Comparison of ENCODE assay signal across 14 cellular contexts in the genomic region with DNA sequence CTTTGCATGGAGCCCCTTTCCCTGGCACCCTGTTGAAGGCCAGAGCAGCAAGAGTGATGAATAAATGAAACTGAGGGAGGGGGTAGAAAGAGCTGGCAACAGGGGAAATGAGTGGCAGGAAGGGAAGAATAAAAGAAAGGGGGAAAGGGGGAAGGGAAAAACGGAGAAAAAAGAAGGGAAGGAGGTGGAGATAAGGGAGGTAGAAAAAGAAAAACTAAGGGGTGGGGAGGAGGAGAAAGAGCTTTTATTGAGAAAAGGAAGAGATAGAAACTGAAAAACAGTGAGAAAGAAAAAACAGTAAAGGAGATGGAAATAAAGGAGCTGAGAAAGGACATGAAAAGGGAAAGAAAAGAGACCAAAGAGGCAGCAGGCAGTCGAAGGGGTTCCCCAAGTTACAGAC. TPM values are rescaled to one million over a fixed set of nuclear protein-coding genes. Genes with fewer than 3 reads are reported as not detected.
DNase-seq lines count a peak whose midpoint lies in the region; ATAC-seq and TF ChIP-seq lines count a peak whose summit lies in the region.
"Had no signal": no experiment of that assay in that cellular context is flagged by ENCODE, and none has a peak within 500 bp of the region (broad histone marks: within the 10 kb centered on the region; RNA-seq: fewer than 3 reads in every experiment).

No MANE protein-coding gene starts in this region.

- peak overlapping the region; percentile 95 for H3K4me2 ChIP-seq in fibroblast of lung (ENCODE audit: extremely low read depth, insufficient read depth, low read length)

- no peak for TF ChIP-seq CTCF in fibroblast of lung (conservative IDR thresholded peaks at IDR 0.05 in 1 of 2, IDR thresholded peaks at IDR 0.05 in 1 of 2; ENCODE audit: low read depth in 1 of 2, low read length in 2 of 2)

- peaks cover 57% of the 10 kb centered on the region for H3K27me3 ChIP-seq in fibroblast of lung (ENCODE audit: control insufficient read depth, insufficient read depth, low read length)

- no peak for ATAC-seq in activated naive CD8-positive, alpha-beta T cell treated with anti-CD3 and anti-CD28 coated beads, Interleukin-2, amount 50 U/mL, for 24 hours
- no peak for ATAC-seq in T-helper 17 cell
- ATAC-seq in stimulated activated naive CD8-positive, alpha-beta T cell treated with anti-CD3 and anti-CD28 coated beads, Interleukin-15, amount 100 ng/mL, for 72 hours: no peak
- ATAC-seq in left ventricle myocardium superior: no peak
- no peak for ATAC-seq in Right ventricle myocardium superior (ENCODE audit: poor library complexity)
- ATAC-seq: pancreas; stimulated activated effector memory CD8-positive, alpha-beta T cell treated with anti-CD3 and anti-CD28 coated beads, Interleukin-12 subunit alpha, Interleukin-12 subunit beta, amount 100 ng/mL, for 72 hours had no signal

- H3K4me3 ChIP-seq in fibroblast of lung (replicated peaks in 1 of 4; ENCODE audit: control extremely low read depth in 1 of 4, insufficient read depth in 1 of 4, low read depth in 3 of 4, low read length in 4 of 4): no peak overlapping the region

- DNase-seq in activated naive CD8-positive, alpha-beta T cell treated with anti-CD3 and anti-CD28 coated beads, Interleukin-2, amount 50 U/mL, for 24 hours: no peak
- DNase-seq in T-helper 17 cell: no peak
- no peak for DNase-seq in fibroblast of lung (ENCODE audit: low read depth in 2 of 2)
- no peak for DNase-seq in stimulated activated naive CD8-positive, alpha-beta T cell treated with anti-CD3 and anti-CD28 coated beads, Interleukin-15, amount 100 ng/mL, for 72 hours
- no peak for DNase-seq in NCI-H146 (lab: John Stamatoyannopoulos, UW)
- DNase-seq in left ventricle myocardium superior: no peak
- no peak for DNase-seq in Right ventricle myocardium superior
- DNase-seq: activated naive CD4-positive, alpha-beta T cell treated with anti-CD3 and anti-CD28 coated beads, Interleukin-2, amount 50 U/mL, for 16 hours; foreskin melanocyte; MV-4-11; NCI-H2107; pancreas had no signal

- no peaks in the 10 kb centered on the region for H3K36me3 Mint-ChIP-seq in activated naive CD8-positive, alpha-beta T cell
- no peaks in the 10 kb centered on the region for H3K36me3 Mint-ChIP-seq in activated naive CD8-positive, alpha-beta T cell treated with anti-CD3 and anti-CD28 coated beads, Interleukin-2, amount 50 U/mL, for 24 hours (ENCODE audit: low read depth)
- H3K36me3 Mint-ChIP-seq in T-helper 17 cell (ENCODE audit: low read depth): peaks cover 9% of the 10 kb centered on the region
- H3K36me3 Mint-ChIP-seq: stimulated activated effector memory CD8-positive, alpha-beta T cell treated with anti-CD3 and anti-CD28 coated beads, Interleukin-12 subunit alpha, Interleukin-12 subunit beta, amount 100 ng/mL, for 72 hours had no signal

- peaks cover 9% of the 10 kb centered on the region for H3K4me1 Mint-ChIP-seq in activated naive CD8-positive, alpha-beta T cell (ENCODE audit: low read depth)
- peaks cover 9% of the 10 kb centered on the region for H3K4me1 Mint-ChIP-seq in activated naive CD8-positive, alpha-beta T cell treated with anti-CD3 and anti-CD28 coated beads, Interleukin-2, amount 50 U/mL, for 24 hours
- peaks cover 19% of the 10 kb centered on the region for H3K4me1 Mint-ChIP-seq in T-helper 17 cell
- H3K4me1 Mint-ChIP-seq in stimulated activated naive CD8-positive, alpha-beta T cell treated with anti-CD3 and anti-CD28 coated beads, Interleukin-15, amount 100 ng/mL, for 72 hours: peaks cover 17% of the 10 kb centered on the region

- peak overlapping the region; percentile 93 for H3K4me3 Mint-ChIP-seq in activated naive CD8-positive, alpha-beta T cell
- H3K4me3 Mint-ChIP-seq in activated naive CD8-positive, alpha-beta T cell treated with anti-CD3 and anti-CD28 coated beads, Interleukin-2, amount 50 U/mL, for 24 hours: no peak overlapping the region
- no peak overlapping the region for H3K4me3 Mint-ChIP-seq in T-helper 17 cell
- peak overlapping the region; percentile 84 to 87 for H3K4me3 Mint-ChIP-seq in stimulated activated naive CD8-positive, alpha-beta T cell treated with anti-CD3 and anti-CD28 coated beads, Interleukin-15, amount 100 ng/mL, for 72 hours
- H3K4me3 Mint-ChIP-seq: stimulated activated effector memory CD8-positive, alpha-beta T cell treated with anti-CD3 and anti-CD28 coated beads, Interleukin-12 subunit alpha, Interleukin-12 subunit beta, amount 100 ng/mL, for 72 hours had no signal

- peaks cover 2% of the 10 kb centered on the region for H3K4me1 ChIP-seq in fibroblast of lung (ENCODE audit: control insufficient read depth, extremely low read depth, insufficient read depth, low read length)
- H3K4me1 ChIP-seq: pancreas had no signal

- H3K9me3 ChIP-seq in T-helper 17 cell (ENCODE audit: control insufficient read depth, low read length, poor library complexity, severe bottlenecking) (no peaks in the 10 kb centered on the region), fibroblast of lung (ENCODE audit: control insufficient read depth, insufficient read depth, low read depth, low read length) (no peaks in the 10 kb centered on the region)
- H3K9me3 ChIP-seq: pancreas had no signal

- H3K9ac ChIP-seq in fibroblast of lung (ENCODE audit: insufficient read depth, low read length): no peak overlapping the region

- no peaks in the 10 kb centered on the region for H3K36me3 ChIP-seq in fibroblast of lung (ENCODE audit: control insufficient read depth, insufficient read depth, low read length)
- H3K36me3 ChIP-seq: pancreas had no signal

- no peak overlapping the region for H3K27ac Mint-ChIP-seq in activated naive CD8-positive, alpha-beta T cell
- H3K27ac Mint-ChIP-seq in activated naive CD8-positive, alpha-beta T cell treated with anti-CD3 and anti-CD28 coated beads, Interleukin-2, amount 50 U/mL, for 24 hours: no peak overlapping the region
- H3K27ac Mint-ChIP-seq in T-helper 17 cell: peak overlapping the region; percentile 29
- H3K27ac Mint-ChIP-seq in stimulated activated naive CD8-positive, alpha-beta T cell treated with anti-CD3 and anti-CD28 coated beads, Interleukin-15, amount 100 ng/mL, for 72 hours: peak overlapping the region in 1 of 2 donors; percentile 38

- H3K79me2 ChIP-seq in fibroblast of lung (ENCODE audit: control insufficient read depth, insufficient read depth, low read length): no peaks in the 10 kb centered on the region

- H2AFZ ChIP-seq in fibroblast of lung (ENCODE audit: low read length): no peak overlapping the region

- no peaks in the 10 kb centered on the region for H4K20me1 ChIP-seq in fibroblast of lung (ENCODE audit: control insufficient read depth, extremely low read depth, insufficient read depth, low read length)

- H3K27ac ChIP-seq in fibroblast of lung (ENCODE audit: insufficient read depth, low read length): no peak overlapping the region
- H3K27ac ChIP-seq: pancreas had no signal

- intact Hi-C loops in left ventricle myocardium superior (cut with micrococcal nuclease): no loop called here
- intact Hi-C loops in Right ventricle myocardium superior (cut with DNase I): no loop called here

- H3K27me3 Mint-ChIP-seq in activated naive CD8-positive, alpha-beta T cell: peaks cover 13% of the 10 kb centered on the region
- peaks cover 31% of the 10 kb centered on the region for H3K27me3 Mint-ChIP-seq in activated naive CD8-positive, alpha-beta T cell treated with anti-CD3 and anti-CD28 coated beads, Interleukin-2, amount 50 U/mL, for 24 hours
- peaks cover 17% of the 10 kb centered on the region for H3K27me3 Mint-ChIP-seq in T-helper 17 cell
- peaks cover 22% of the 10 kb centered on the region for H3K27me3 Mint-ChIP-seq in stimulated activated naive CD8-positive, alpha-beta T cell treated with anti-CD3 and anti-CD28 coated beads, Interleukin-15, amount 100 ng/mL, for 72 hours

- no peaks in the 10 kb centered on the region for H3K9me3 Mint-ChIP-seq in activated naive CD8-positive, alpha-beta T cell (ENCODE audit: low read depth)
- no peaks in the 10 kb centered on the region for H3K9me3 Mint-ChIP-seq in activated naive CD8-positive, alpha-beta T cell treated with anti-CD3 and anti-CD28 coated beads, Interleukin-2, amount 50 U/mL, for 24 hours
- no peaks in the 10 kb centered on the region for H3K9me3 Mint-ChIP-seq in stimulated activated naive CD8-positive, alpha-beta T cell treated with anti-CD3 and anti-CD28 coated beads, Interleukin-15, amount 100 ng/mL, for 72 hours
- H3K9me3 Mint-ChIP-seq: stimulated activated effector memory CD8-positive, alpha-beta T cell treated with anti-CD3 and anti-CD28 coated beads, Interleukin-12 subunit alpha, Interleukin-12 subunit beta, amount 100 ng/mL, for 72 hours had no signal

RNA-seq across cellular contexts. Expression of a gene that starts 42.1 kb away (rescaled TPM):
- total RNA-seq in T-helper 17 cell (10 to 100 TPM; 72.1 to 89.9 TPM), fibroblast of lung (11.3 and 17.8 TPM in 2 replicates), left ventricle myocardium superior (17.2 TPM), Right ventricle myocardium superior (14.8 TPM)
- 9.8 and 10.0 TPM in 2 replicates for polyA plus RNA-seq in fibroblast of lung
- 11.4 and 12.8 TPM in 2 replicates for polyA plus RNA-seq in fibroblast of lung (2012)
- polyA minus RNA-seq in fibroblast of lung (ENCODE audit: low replicate concordance): 14.6 and 15.0 TPM in 2 replicates

RNA-seq across cellular contexts. Expression of a gene that starts 43.1 kb away (rescaled TPM):
- total RNA-seq in T-helper 17 cell (10 to 100 TPM; 24.5 to 42.7 TPM), fibroblast of lung (under 0.01 and 0.17 TPM in 2 replicates), left ventricle myocardium superior (1.8 TPM), Right ventricle myocardium superior (0.91 TPM)
- polyA plus RNA-seq in fibroblast of lung: 0.31 and 0.43 TPM in 2 replicates
- polyA plus RNA-seq in fibroblast of lung (2012): 0.56 and 0.91 TPM in 2 replicates
- polyA minus RNA-seq in fibroblast of lung (ENCODE audit: low replicate concordance): 0.39 TPM in 1 of 2 replicates, not detected in the other

RNA-seq across cellular contexts. Expression of a gene that starts 44.8 kb away (rescaled TPM):
- total RNA-seq in T-helper 17 cell (1 to 10 TPM; 6.7 to 7.5 TPM), fibroblast of lung (6.7 and 7.8 TPM in 2 replicates), left ventricle myocardium superior (6.7 TPM), Right ventricle myocardium superior (5.4 TPM)
- polyA plus RNA-seq in fibroblast of lung: 4.9 and 5.9 TPM in 2 replicates
- polyA plus RNA-seq in fibroblast of lung (2012): 7.5 and 8.6 TPM in 2 replicates
- 20.8 and 25.5 TPM in 2 replicates for polyA minus RNA-seq in fibroblast of lung (ENCODE audit: low replicate concordance)

Comparison
In these comparisons a context has a peak if more than half of its experiments do, and no peak if none do; other contexts are left out.
1. H3K4me3 Mint-ChIP-seq: peak in activated naive CD8-positive, alpha-beta T cell (single experiment) and stimulated activated naive CD8-positive, alpha-beta T cell treated with anti-CD3 and anti-CD28 coated beads, Interleukin-15, amount 100 ng/mL, for 72 hours (2 of 2); none in activated naive CD8-positive, alpha-beta T cell treated with anti-CD3 and anti-CD28 coated beads, Interleukin-2, amount 50 U/mL, for 24 hours (single experiment) and T-helper 17 cell (single experiment).